In the genomic region with DNA sequence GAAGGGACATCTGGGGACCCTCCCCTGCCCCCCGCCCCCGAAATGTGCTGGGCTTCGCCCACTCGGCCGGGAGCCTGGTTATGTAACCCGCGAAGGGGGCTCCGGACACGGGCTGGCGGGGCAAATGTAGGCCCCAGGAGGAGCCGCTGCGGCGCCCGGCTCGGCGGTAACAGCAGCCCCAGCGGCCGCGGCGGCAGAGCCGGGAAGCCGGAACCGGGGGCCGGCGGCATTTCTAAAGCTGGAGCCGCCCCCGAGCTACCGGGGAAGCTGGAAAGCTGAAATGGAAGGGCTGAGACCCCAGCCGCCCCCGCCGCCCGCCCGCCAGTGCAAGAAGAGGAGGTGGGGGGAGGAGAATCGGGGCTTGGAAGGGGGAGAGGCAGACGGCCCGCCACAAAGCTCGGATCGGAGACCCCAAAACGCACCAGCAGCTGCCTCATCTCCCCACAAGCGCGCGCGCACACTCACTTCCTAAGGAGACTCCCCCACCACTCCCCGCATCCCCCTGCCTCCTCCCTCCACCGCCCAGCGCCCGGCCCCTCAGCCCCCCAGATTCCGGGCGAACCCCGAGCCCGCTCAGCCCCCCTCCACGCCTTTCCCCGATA, we compare ENCODE assay signal across 8 cellular contexts. TPM values are rescaled to one million over a fixed set of nuclear protein-coding genes. Genes with fewer than 3 reads are reported as not detected.
DNase-seq lines count a peak whose midpoint lies in the region; ATAC-seq and TF ChIP-seq lines count a peak whose summit lies in the region.

No MANE protein-coding gene starts in this region.

- TF ChIP-seq CTCF in MCF 10A (IDR thresholded peaks at IDR 0.05; ENCODE audit: unreplicated experiment): no peak

- H3K36me3 Mint-ChIP-seq in T-helper 1 cell treated with Interleukin-12 subunit alpha and Interleukin-12 subunit beta and Interleukin-4 antibody, amounts not matched to agents 30 μg/mL and 1 μg/mL, for 36 hours (ENCODE audit: low read depth): peaks cover 12% of the 10 kb centered on the region
- peaks cover 6% of the 10 kb centered on the region for H3K36me3 Mint-ChIP-seq in MCF 10A (ENCODE audit: insufficient read depth, unreplicated experiment)

- H3K27me3 Mint-ChIP-seq in T-helper 1 cell treated with Interleukin-12 subunit alpha and Interleukin-12 subunit beta and Interleukin-4 antibody, amounts not matched to agents 30 μg/mL and 1 μg/mL, for 36 hours (ENCODE audit: low read depth): no peaks in the 10 kb centered on the region
- H3K27me3 Mint-ChIP-seq in MCF 10A (ENCODE audit: insufficient read depth, unreplicated experiment): no peaks in the 10 kb centered on the region

- POLR2A ChIA-PET in MCF 10A (lab: Yijun Ruan, JAX): interaction anchor here (0.6 to 1.2 kb wide), 4 partner anchors 15 to 223 kb away, joined by 3 to 6 read pairs (median 4); a partner anchor contains a TSS

- no peak for ATAC-seq in GM21390 (IDR thresholded peaks at IDR 0.05; ENCODE audit: unreplicated experiment)
- ATAC-seq in GM21717 (IDR thresholded peaks at IDR 0.05; ENCODE audit: unreplicated experiment): no peak

- peak overlapping the region; percentile 98 for H3K27ac Mint-ChIP-seq in T-helper 1 cell treated with Interleukin-12 subunit alpha and Interleukin-12 subunit beta and Interleukin-4 antibody, amounts not matched to agents 30 μg/mL and 1 μg/mL, for 36 hours
- peak overlapping the region; percentile 91 for H3K27ac Mint-ChIP-seq in MCF 10A (ENCODE audit: low read depth, unreplicated experiment)

- peak overlapping the region; percentile 55 for H3K27ac ChIP-seq in layer of hippocampus (ENCODE audit: low read depth, low read length)

- peak overlapping the region; percentile 91 for H3K4me3 Mint-ChIP-seq in T-helper 1 cell treated with Interleukin-12 subunit alpha and Interleukin-12 subunit beta and Interleukin-4 antibody, amounts not matched to agents 30 μg/mL and 1 μg/mL, for 36 hours
- H3K4me3 Mint-ChIP-seq in MCF 10A (ENCODE audit: unreplicated experiment): peak overlapping the region; percentile 80

- no TSS peak for BruUV-seq in MCF 10A (replicated peaks; lab: Mats Ljungman, UMichigan)

- CTCF ChIA-PET in MCF 10A (lab: Yijun Ruan, JAX): interaction anchor here (0.7 kb wide), 1 partner anchor 42 kb away, joined by 3 read pairs; no protein-coding TSS in a partner anchor

- intact Hi-C loops in MCF 10A (cut with micrococcal nuclease): no loop called here

- H3K9me3 Mint-ChIP-seq in T-helper 1 cell treated with Interleukin-12 subunit alpha and Interleukin-12 subunit beta and Interleukin-4 antibody, amounts not matched to agents 30 μg/mL and 1 μg/mL, for 36 hours: no peaks in the 10 kb centered on the region
- H3K9me3 Mint-ChIP-seq in MCF 10A (ENCODE audit: unreplicated experiment): no peaks in the 10 kb centered on the region

- DNase-seq in NCI-H748 (lab: John Stamatoyannopoulos, UW; ENCODE audit: unreplicated experiment) (peak; percentile 56), NCI-H748 treated with DMSO at 0.1 percent for 48 hours (lab: John Stamatoyannopoulos, UW) (no peak), MCF 10A (ENCODE audit: unreplicated experiment) (no peak)
- peak; percentile 22 for DNase-seq in stimulated activated CD8-positive, alpha-beta memory T cell treated with anti-CD3 and anti-CD28 coated beads, Interleukin-12 subunit alpha, Interleukin-12 subunit beta, amount 100 ng/mL, for 4 hours (ENCODE audit: low read depth)

- H3K27me3 ChIP-seq in layer of hippocampus (ENCODE audit: control insufficient read depth, insufficient read depth, low read length): no peaks in the 10 kb centered on the region

- H3K4me1 Mint-ChIP-seq in T-helper 1 cell treated with Interleukin-12 subunit alpha and Interleukin-12 subunit beta and Interleukin-4 antibody, amounts not matched to agents 30 μg/mL and 1 μg/mL, for 36 hours (ENCODE audit: low read depth): peaks cover 29% of the 10 kb centered on the region
- H3K4me1 Mint-ChIP-seq in MCF 10A (ENCODE audit: insufficient read depth, unreplicated experiment): no peaks in the 10 kb centered on the region

RNA-seq across cellular contexts. Expression of a gene that starts 1.5 kb away (rescaled TPM):
- 15.5 and 19.5 TPM in 2 replicates for total RNA-seq in MCF 10A (2022)

RNA-seq across cellular contexts. Expression of a gene that starts 47.0 kb away (rescaled TPM):
- 12.1 and 16.3 TPM in 2 replicates for total RNA-seq in MCF 10A (2022)

Comparison
In these comparisons a context has a peak if more than half of its experiments do, and no peak if none do; other contexts are left out.
1. DNase-seq: peak in NCI-H748 (single experiment) and stimulated activated CD8-positive, alpha-beta memory T cell treated with anti-CD3 and anti-CD28 coated beads, Interleukin-12 subunit alpha, Interleukin-12 subunit beta, amount 100 ng/mL, for 4 hours (single experiment); none in NCI-H748 treated with DMSO at 0.1 percent for 48 hours (single experiment) and MCF 10A (single experiment).